Comparison of ENCODE assay signal across 14 cellular contexts in genomic region chr4:38026138-38026740, GRCh38.
"Had no signal": no experiment of that assay in that cellular context is flagged by ENCODE, and none has a peak within 500 bp of the region (broad histone marks: within the 10 kb centered on the region; RNA-seq: fewer than 3 reads in every experiment).

No MANE protein-coding gene starts in this region.

- DNase-seq: activated CD4-positive, alpha-beta T cell treated with anti-CD3 and anti-CD28 coated beads, Interleukin-2, amount 50 U/mL, for 4 hours; activated naive CD4-positive, alpha-beta T cell treated with anti-CD3 and anti-CD28 coated beads for 36 hours; activated T-cell treated with anti-CD3 and anti-CD28 coated beads, Interleukin-2, amount 50 U/mL, for 1 hour; effector CD8-positive, alpha-beta T cell; esophagus squamous epithelium; immature natural killer cell; mesenchymal stem cell; mucosa of descending colon; naive thymus-derived CD8-positive, alpha-beta T cell; pancreas; stimulated activated CD4-positive, alpha-beta T cell treated with anti-CD3 and anti-CD28 coated beads, Interleukin-12 subunit alpha, Interleukin-12 subunit beta, amount 100 ng/mL, for 4 hours; stimulated activated CD4-positive, alpha-beta T cell treated with anti-CD3 and anti-CD28 coated beads, Interleukin-1b, Interleukin-23, amount 100 ng/mL, for 48 hours had no signal

- H3K27me3 ChIP-seq: esophagus squamous epithelium, neutrophil, pancreas, upper lobe of left lung had no signal

- ATAC-seq: mucosa of descending colon; naive thymus-derived CD8-positive, alpha-beta T cell; pancreas had no signal

- H3K9me3 ChIP-seq: esophagus squamous epithelium, mucosa of descending colon, neutrophil, pancreas, upper lobe of left lung had no signal

- H3K27ac ChIP-seq: esophagus squamous epithelium, neutrophil, pancreas, upper lobe of left lung had no signal

- H3K4me3 ChIP-seq: esophagus squamous epithelium, mucosa of descending colon, pancreas, upper lobe of left lung had no signal
